23 cellular contexts compared by ENCODE assay signal in genomic region chr11:125210112-125210511, GRCh38. TPM values are rescaled to one million over a fixed set of nuclear protein-coding genes. Genes with fewer than 3 reads are reported as not detected.
"Had no signal": no experiment of that assay in that cellular context is flagged by ENCODE, and none has a peak within 500 bp of the region (broad histone marks: within the 10 kb centered on the region; RNA-seq: fewer than 3 reads in every experiment).

No MANE protein-coding gene starts in this region.

- H3K36me3 ChIP-seq: suprapubic skin had no signal

- DNase-seq: activated CD4-positive, alpha-beta memory T cell treated with anti-CD3 and anti-CD28 coated beads, Interleukin-2, amount 10 ng/mL, durations not matched to agents 7 days and 5 days; activated CD4-positive, alpha-beta T cell treated with anti-CD3 and anti-CD28 coated beads for 48 hours; activated CD4-positive, CD25-positive, alpha-beta regulatory T cell; activated CD8-positive, alpha-beta memory T cell treated with anti-CD3 and anti-CD28 coated beads, Interleukin-2, amount 10 ng/mL, durations not matched to agents 7 days and 5 days; activated naive CD4-positive, alpha-beta T cell treated with Interleukin-2 at 50 U/mL for 16 hours; caudate nucleus; dorsolateral prefrontal cortex; foreskin keratinocyte; hypothalamus; kidney; psoas muscle; right cardiac atrium; small intestine; stimulated activated CD4-positive, alpha-beta T cell treated with anti-CD3 and anti-CD28 coated beads, Interleukin-15, amount 100 ng/mL, for 24 hours; stimulated activated CD4-positive, alpha-beta T cell treated with anti-CD3 and anti-CD28 coated beads, Interleukin-2, amount 100 ng/mL, for 48 hours; stimulated activated naive CD8-positive, alpha-beta T cell treated with anti-CD3 and anti-CD28 coated beads, Interleukin-15, amount 100 ng/mL, for 72 hours; trophoblast cell had no signal

- H3K4me3 Mint-ChIP-seq: activated CD4-positive, alpha-beta memory T cell treated with anti-CD3 and anti-CD28 coated beads, Interleukin-2, amount 10 ng/mL, durations not matched to agents 7 days and 5 days; activated CD8-positive, alpha-beta memory T cell treated with anti-CD3 and anti-CD28 coated beads, Interleukin-2, amount 10 ng/mL, durations not matched to agents 7 days and 5 days; brain; natural killer cell treated with Interleukin-12 subunit alpha and Interleukin-12 subunit beta and Interleukin-15 and Interleukin-18, amount 100 ng/mL, for 72 hours; stimulated activated naive CD8-positive, alpha-beta T cell treated with anti-CD3 and anti-CD28 coated beads, Interleukin-15, amount 100 ng/mL, for 72 hours had no signal

- H3K27me3 Mint-ChIP-seq: brain had no signal

- H3K27ac ChIP-seq: foreskin keratinocyte, suprapubic skin had no signal

- H3K9me3 Mint-ChIP-seq: activated CD4-positive, alpha-beta memory T cell treated with anti-CD3 and anti-CD28 coated beads, Interleukin-2, amount 10 ng/mL, durations not matched to agents 7 days and 5 days; activated T-helper 2 cell treated with anti-CD3 and anti-CD28 coated beads, Interferon-gamma antibody, Interleukin-2, Interleukin-4, amounts not matched to agents 10 μg/mL and 5 μg/mL and 100 μg/mL, durations not matched to agents 14 hours and 24 hours and 36 hours; brain; natural killer cell treated with Interleukin-12 subunit alpha and Interleukin-12 subunit beta and Interleukin-15 and Interleukin-18, amount 100 ng/mL, for 72 hours; stimulated activated naive CD8-positive, alpha-beta T cell treated with anti-CD3 and anti-CD28 coated beads, Interleukin-15, amount 100 ng/mL, for 72 hours had no signal

- H3K4me3 ChIP-seq: dorsolateral prefrontal cortex, psoas muscle, suprapubic skin had no signal

- H3K36me3 Mint-ChIP-seq: activated CD8-positive, alpha-beta memory T cell treated with anti-CD3 and anti-CD28 coated beads, Interleukin-2, amount 10 ng/mL, durations not matched to agents 7 days and 5 days; brain; natural killer cell treated with Interleukin-12 subunit alpha and Interleukin-12 subunit beta and Interleukin-15 and Interleukin-18, amount 100 ng/mL, for 72 hours had no signal

- H3K4me1 ChIP-seq: foreskin keratinocyte had no signal

- H3K27ac Mint-ChIP-seq: activated CD4-positive, alpha-beta memory T cell treated with anti-CD3 and anti-CD28 coated beads, Interleukin-2, amount 10 ng/mL, durations not matched to agents 7 days and 5 days; activated CD8-positive, alpha-beta memory T cell treated with anti-CD3 and anti-CD28 coated beads, Interleukin-2, amount 10 ng/mL, durations not matched to agents 7 days and 5 days; activated T-helper 2 cell treated with anti-CD3 and anti-CD28 coated beads, Interferon-gamma antibody, Interleukin-2, Interleukin-4, amounts not matched to agents 10 μg/mL and 5 μg/mL and 100 μg/mL, durations not matched to agents 14 hours and 24 hours and 36 hours; brain; natural killer cell treated with Interleukin-12 subunit alpha and Interleukin-12 subunit beta and Interleukin-15 and Interleukin-18, amount 100 ng/mL, for 72 hours; stimulated activated naive CD8-positive, alpha-beta T cell treated with anti-CD3 and anti-CD28 coated beads, Interleukin-15, amount 100 ng/mL, for 72 hours had no signal

- H3K4me1 Mint-ChIP-seq: activated CD4-positive, alpha-beta memory T cell treated with anti-CD3 and anti-CD28 coated beads, Interleukin-2, amount 10 ng/mL, durations not matched to agents 7 days and 5 days; activated CD8-positive, alpha-beta memory T cell treated with anti-CD3 and anti-CD28 coated beads, Interleukin-2, amount 10 ng/mL, durations not matched to agents 7 days and 5 days; stimulated activated naive CD8-positive, alpha-beta T cell treated with anti-CD3 and anti-CD28 coated beads, Interleukin-15, amount 100 ng/mL, for 72 hours had no signal

- ATAC-seq: activated CD8-positive, alpha-beta memory T cell treated with anti-CD3 and anti-CD28 coated beads, Interleukin-2, amount 10 ng/mL, durations not matched to agents 7 days and 5 days; foreskin keratinocyte; natural killer cell treated with Interleukin-12 subunit alpha and Interleukin-12 subunit beta and Interleukin-15 and Interleukin-18, amount 100 ng/mL, for 72 hours; psoas muscle; right cardiac atrium; stimulated activated naive CD8-positive, alpha-beta T cell treated with anti-CD3 and anti-CD28 coated beads, Interleukin-15, amount 100 ng/mL, for 72 hours had no signal

- H3K9me3 ChIP-seq: psoas muscle, suprapubic skin had no signal

- H3K27me3 ChIP-seq: dorsolateral prefrontal cortex, suprapubic skin had no signal

- FAIRE-seq: kidney, small intestine, TTC549 had no signal

RNA-seq across cellular contexts. Expression of gene PKNOX2, which starts 45.6 kb away (rescaled TPM):
- total RNA-seq: activated CD4-positive, alpha-beta memory T cell treated with anti-CD3 and anti-CD28 coated beads, Interleukin-2, amount 10 ng/mL, durations not matched to agents 7 days and 5 days; activated CD8-positive, alpha-beta memory T cell treated with anti-CD3 and anti-CD28 coated beads, Interleukin-2, amount 10 ng/mL, durations not matched to agents 7 days and 5 days; activated T-helper 2 cell treated with anti-CD3 and anti-CD28 coated beads, Interferon-gamma antibody, Interleukin-2, Interleukin-4, amounts not matched to agents 10 μg/mL and 5 μg/mL and 100 μg/mL, durations not matched to agents 14 hours and 24 hours and 36 hours; natural killer cell treated with Interleukin-12 subunit alpha and Interleukin-12 subunit beta and Interleukin-15 and Interleukin-18, amount 100 ng/mL, for 72 hours; T-helper 2 cell treated with Interferon-gamma antibody and Interleukin-4, amounts not matched to agents 100 ng/mL and 5 ng/mL, for 36 hours had no signal
